ENCODE assay signal across 8 cellular contexts in genomic region chr17:40309031-40309937, GRCh38. TPM values are rescaled to one million over a fixed set of nuclear protein-coding genes. Genes with fewer than 3 reads are reported as not detected.
DNase-seq lines count a peak whose midpoint lies in the region; ATAC-seq and TF ChIP-seq lines count a peak whose summit lies in the region.

Gene RARA (plus strand): TSS chr17:40309180. CDS start chr17:40331219, 22,039 bp downstream.

- H3K9me3 Mint-ChIP-seq in natural killer cell treated with Interleukin-12 subunit alpha and Interleukin-12 subunit beta and Interleukin-15 and Interleukin-18, amount 100 ng/mL, for 72 hours: no peaks in the 10 kb centered on the region

- DNase-seq in Ammon's horn (ENCODE audit: low spot score) (peak; percentile 80), HFF-Myc (ENCODE audit: extremely low read depth, low read depth) (no peak), fibroblast of mammary gland (ENCODE audit: low read depth) (no peak)
- DNase-seq in natural killer cell treated with Interleukin-12 subunit alpha and Interleukin-12 subunit beta and Interleukin-15 and Interleukin-18, amount 100 ng/mL, for 72 hours (ENCODE audit: low spot score): no peak
- DNase-seq in stimulated activated CD4-positive, alpha-beta T cell treated with anti-CD3 and anti-CD28 coated beads, Interleukin-4, amount 100 ng/mL, for 4 hours: no peak

- H3K27ac Mint-ChIP-seq in natural killer cell treated with Interleukin-12 subunit alpha and Interleukin-12 subunit beta and Interleukin-15 and Interleukin-18, amount 100 ng/mL, for 72 hours: no peak within 1 kb of the TSS

- no peaks in the 10 kb centered on the region for H3K36me3 Mint-ChIP-seq in natural killer cell treated with Interleukin-12 subunit alpha and Interleukin-12 subunit beta and Interleukin-15 and Interleukin-18, amount 100 ng/mL, for 72 hours

- no peaks in the 10 kb centered on the region for H3K27me3 Mint-ChIP-seq in natural killer cell treated with Interleukin-12 subunit alpha and Interleukin-12 subunit beta and Interleukin-15 and Interleukin-18, amount 100 ng/mL, for 72 hours

- H3K4me3 ChIP-seq in HFF-Myc (replicated peaks; ENCODE audit: low read depth, low read length) (peak within 1 kb of the TSS; percentile 20), WI38 (ENCODE audit: low read depth, low read length) (0 out of 2 replicates have a peak within 1 kb of the TSS, but pooled peaks have one; percentile 12), fibroblast of mammary gland (ENCODE audit: control insufficient read depth, low read depth, low read length) (peak within 1 kb of the TSS; percentile 32)

- no peak within 1 kb of the TSS for H3K4me3 Mint-ChIP-seq in natural killer cell treated with Interleukin-12 subunit alpha and Interleukin-12 subunit beta and Interleukin-15 and Interleukin-18, amount 100 ng/mL, for 72 hours

- peak in 1 of 2 donors; percentile 60 for ATAC-seq in natural killer cell treated with Interleukin-12 subunit alpha and Interleukin-12 subunit beta and Interleukin-15 and Interleukin-18, amount 100 ng/mL, for 72 hours
- ATAC-seq in HG02623 (IDR thresholded peaks at IDR 0.05; ENCODE audit: unreplicated experiment) (no peak), GM21825 (IDR thresholded peaks at IDR 0.05; ENCODE audit: unreplicated experiment) (no peak)

- no peak for TF ChIP-seq CTCF in HFF-Myc (IDR thresholded peaks at IDR 0.05; ENCODE audit: low read depth, low read length, missing control alignments)
- TF ChIP-seq CTCF in WI38 (IDR thresholded peaks at IDR 0.05; ENCODE audit: low read depth, low read length): no peak
- no peak for TF ChIP-seq CTCF in fibroblast of mammary gland (conservative IDR thresholded peaks at IDR 0.05; ENCODE audit: control insufficient read depth, insufficient read depth, low read depth, low read length)

- peaks cover 30 to 51% of the 10 kb centered on the region in 2 donors for H3K4me1 Mint-ChIP-seq in natural killer cell treated with Interleukin-12 subunit alpha and Interleukin-12 subunit beta and Interleukin-15 and Interleukin-18, amount 100 ng/mL, for 72 hours (ENCODE audit: low read depth in 2 of 2)

RNA-seq across cellular contexts. Expression of gene RARA, which starts in this region (rescaled TPM):
- total RNA-seq in natural killer cell treated with Interleukin-12 subunit alpha and Interleukin-12 subunit beta and Interleukin-15 and Interleukin-18, amount 100 ng/mL, for 72 hours: 10 to 100 TPM; 26.4 to 37.8 TPM
